In the genomic region with DNA sequence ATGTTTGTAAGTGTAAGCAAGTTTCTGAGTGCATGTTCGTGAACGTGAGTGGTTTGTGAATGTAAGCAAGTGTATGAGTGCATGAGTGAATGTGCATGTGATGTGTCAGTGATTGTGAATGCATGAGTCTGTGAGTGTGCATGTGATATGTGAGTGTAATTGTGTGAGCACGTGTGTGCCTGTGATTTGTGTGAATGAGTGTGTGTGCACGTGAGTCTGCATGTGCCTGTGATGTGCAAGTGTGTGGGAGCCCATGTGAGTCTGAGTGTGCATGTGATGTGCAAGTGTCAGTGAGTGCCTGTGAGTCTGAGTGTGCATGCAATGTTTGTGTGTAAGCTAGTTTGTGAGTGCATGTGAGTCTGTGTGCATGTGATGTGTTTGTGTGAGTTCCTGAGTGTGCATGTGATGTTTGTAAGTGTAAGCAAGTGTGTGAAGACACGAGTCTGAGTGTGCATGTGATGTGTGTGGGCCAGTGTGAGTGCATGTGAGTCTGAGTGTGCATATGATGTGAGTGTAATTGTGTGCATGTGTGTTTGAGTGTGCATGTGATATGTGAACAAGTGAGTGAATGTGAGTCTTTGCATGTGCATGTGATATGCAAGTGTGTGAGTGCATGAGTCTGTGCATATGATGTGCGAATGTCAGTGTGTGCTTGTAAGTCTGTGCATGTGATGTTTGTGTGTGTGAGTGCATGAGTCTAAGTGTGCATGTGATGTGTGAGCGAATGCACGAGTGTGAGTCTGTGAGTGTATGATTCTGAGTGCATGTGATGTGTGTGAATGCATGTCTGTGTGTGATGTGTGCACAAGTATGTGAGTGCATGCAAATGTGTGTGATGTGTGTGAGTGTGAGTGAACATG, we compare ENCODE assay signal across 17 cellular contexts. TPM values are rescaled to one million over a fixed set of nuclear protein-coding genes. Genes with fewer than 3 reads are reported as not detected.
DNase-seq lines count a peak whose midpoint lies in the region; ATAC-seq, FAIRE-seq and TF ChIP-seq lines count a peak whose summit lies in the region.
"Had no signal": no experiment of that assay in that cellular context is flagged by ENCODE, and none has a peak within 500 bp of the region (broad histone marks: within the 10 kb centered on the region; RNA-seq: fewer than 3 reads in every experiment).

No MANE protein-coding gene starts in this region.

- TF ChIP-seq CTCF in A549 (IDR thresholded peaks at IDR 0.05) (no peak), bronchial epithelial cell (IDR thresholded peaks at IDR 0.05; ENCODE audit: insufficient read depth, low read length, severe bottlenecking) (no peak)

- H3K36me3 Mint-ChIP-seq in activated naive CD8-positive, alpha-beta T cell treated with anti-CD3 and anti-CD28 coated beads for 36 hours: no peaks in the 10 kb centered on the region

- DNase-seq in A549 (ENCODE audit: low read depth in 1 of 2, low spot score in 1 of 2): no peak
- no peak for DNase-seq in GM12892 (ENCODE audit: insufficient read length)
- DNase-seq in bronchial epithelial cell (ENCODE audit: low read depth): no peak
- no peak for DNase-seq in urothelium cell line (ENCODE audit: low spot score)
- no peak for DNase-seq in activated naive CD8-positive, alpha-beta T cell treated with anti-CD3 and anti-CD28 coated beads for 36 hours
- no peak for DNase-seq in NCI-H2196 (lab: John Stamatoyannopoulos, UW; ENCODE audit: unreplicated experiment)
- DNase-seq: C1 segment of cervical spinal cord; Calu3; CD4-positive, alpha-beta T cell; DMS 273 treated with DMSO at 0.1 percent for 48 hours had no signal

- no peak overlapping the region for H3K4me3 Mint-ChIP-seq in activated naive CD8-positive, alpha-beta T cell treated with anti-CD3 and anti-CD28 coated beads for 36 hours
- H3K4me3 Mint-ChIP-seq: B cell; CD4-positive, alpha-beta T cell had no signal

- no peaks in the 10 kb centered on the region for H3K27me3 ChIP-seq in bronchial epithelial cell (ENCODE audit: control insufficient read depth, insufficient read depth, low read length)

- no peaks in the 10 kb centered on the region for H3K4me1 Mint-ChIP-seq in activated naive CD8-positive, alpha-beta T cell treated with anti-CD3 and anti-CD28 coated beads for 36 hours
- H3K4me1 Mint-ChIP-seq: B cell had no signal

- TF ChIP-seq EP300 in A549 (IDR thresholded peaks at IDR 0.05): no peak

- peaks cover 22% of the 10 kb centered on the region for H3K4me1 ChIP-seq in A549

- 78% methylated on average over 8 of the region's 8 CpGs for WGBS in A549 (ENCODE audit: missing lambda C conversion rate)

- FAIRE-seq in A549 (lab: Jason Lieb, UNC): peak; percentile 39
- FAIRE-seq in GM12892 (lab: Jason Lieb, UNC): peak; percentile 79
- peak; percentile 99 for FAIRE-seq in bronchial epithelial cell (lab: Jason Lieb, UNC)
- FAIRE-seq in urothelium cell line (lab: Jason Lieb, UNC): peak; percentile 91
- FAIRE-seq: GM12878, GM19239, H54 had no signal

- POLR2A ChIA-PET in A549 (lab: Yijun Ruan, JAX): no interaction called here

- H3K36me3 ChIP-seq in bronchial epithelial cell (ENCODE audit: control insufficient read depth, insufficient read depth, low read length): no peaks in the 10 kb centered on the region

- no peak overlapping the region for H3K27ac Mint-ChIP-seq in activated naive CD8-positive, alpha-beta T cell treated with anti-CD3 and anti-CD28 coated beads for 36 hours
- H3K27ac Mint-ChIP-seq: B cell; CD4-positive, alpha-beta T cell had no signal

- H3K4me3 ChIP-seq in A549 (no peak overlapping the region), bronchial epithelial cell (ENCODE audit: low read depth, low read length) (no peak overlapping the region)
- H3K4me3 ChIP-seq: GM12878 had no signal

- TF ChIP-seq RAD21 in A549 (conservative IDR thresholded peaks at IDR 0.05 in 1 of 2, IDR thresholded peaks at IDR 0.05 in 1 of 2): no peak

- no peak overlapping the region for H3K4me2 ChIP-seq in A549
- H3K4me2 ChIP-seq: KMS-11 had no signal

- H3K9me3 ChIP-seq in A549: peaks cover 16% of the 10 kb centered on the region

- H3K27me3 Mint-ChIP-seq in activated naive CD8-positive, alpha-beta T cell treated with anti-CD3 and anti-CD28 coated beads for 36 hours: no peaks in the 10 kb centered on the region
- H3K27me3 Mint-ChIP-seq: B cell; CD4-positive, alpha-beta T cell had no signal

- TF ChIP-seq POLR2A in A549 (IDR thresholded peaks at IDR 0.05; ENCODE audit: low read length) (no peak), GM12892 (IDR thresholded peaks at IDR 0.05; ENCODE audit: low read depth, low read length) (no peak)

- CTCF ChIA-PET in A549 (lab: Yijun Ruan, JAX): no interaction called here

- no peaks in the 10 kb centered on the region for H3K9me3 Mint-ChIP-seq in activated naive CD8-positive, alpha-beta T cell treated with anti-CD3 and anti-CD28 coated beads for 36 hours
- H3K9me3 Mint-ChIP-seq: CD4-positive, alpha-beta T cell had no signal

- H3K27ac ChIP-seq in A549: no peak overlapping the region
- H3K27ac ChIP-seq: KMS-11 had no signal

- ATAC-seq in A549: no peak
- ATAC-seq in GM21576 (IDR thresholded peaks at IDR 0.05; ENCODE audit: unreplicated experiment): no peak
- ATAC-seq: GM12878, HCT116 had no signal

TF ChIP-seq in A549, 52 proteins besides CTCF, POLR2A, EP300 and RAD21:
- TF ChIP-seq KDM1A (IDR thresholded peaks at IDR 0.05; ENCODE audit: low read depth): no peak
- TF ChIP-seq, protein P1, sequence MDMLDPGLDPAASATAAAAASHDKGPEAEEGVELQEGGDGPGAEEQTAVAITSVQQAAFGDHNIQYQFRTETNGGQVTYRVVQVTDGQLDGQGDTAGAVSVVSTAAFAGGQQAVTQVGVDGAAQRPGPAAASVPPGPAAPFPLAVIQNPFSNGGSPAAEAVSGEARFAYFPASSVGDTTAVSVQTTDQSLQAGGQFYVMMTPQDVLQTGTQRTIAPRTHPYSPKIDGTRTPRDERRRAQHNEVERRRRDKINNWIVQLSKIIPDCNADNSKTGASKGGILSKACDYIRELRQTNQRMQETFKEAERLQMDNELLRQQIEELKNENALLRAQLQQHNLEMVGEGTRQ (IDR thresholded peaks at IDR 0.05): no peak
- TF ChIP-seq RARB (CRISPR knock-in tag; IDR thresholded peaks at IDR 0.05): no peak
- no peak for TF ChIP-seq PHF8 (IDR thresholded peaks at IDR 0.05; ENCODE audit: borderline replicate concordance, low read depth)

RNA-seq across cellular contexts. Expression of a gene that starts 45.1 kb away (rescaled TPM):
- polyA plus RNA-seq in A549 (2011; rRNA removed) (129 and 161 TPM in 2 replicates), A549 (2017; fragmentation: RNase III; extraction: RNeasy Plus Mini Kit Qiagen cat#74134 plus additional on column Dnase treatment) (76.1 to 88.9 TPM (median 85.7 TPM) in 3 replicates)
- polyA plus RNA-seq in A549 (2012; cell fraction: cytosol; rRNA removed): 65.4 and 67.5 TPM in 2 replicates
- polyA plus RNA-seq in A549 (2012; cell fraction: nucleus; rRNA removed): 17.5 and 36.9 TPM in 2 replicates
- polyA minus RNA-seq in A549 (2011; rRNA and poly(A)+ RNA removed): 22.7 and 24.7 TPM in 2 replicates
- 48.5 TPM for polyA plus RNA-seq in GM12892 (2012; ENCODE audit: missing spikeins)
- total RNA-seq in bronchial epithelial cell: 58.2 and 80.3 TPM in 2 replicates
- total RNA-seq in activated naive CD8-positive, alpha-beta T cell treated with anti-CD3 and anti-CD28 coated beads for 36 hours: 10 to 100 TPM; 65.6 to 68.5 TPM
